Comparison of ENCODE assay signal across 10 cellular contexts in genomic region chr15:89371145-89372044, GRCh38. TPM values are rescaled to one million over a fixed set of nuclear protein-coding genes. Genes with fewer than 3 reads are reported as not detected.
DNase-seq lines count a peak whose midpoint lies in the region; ATAC-seq lines count a peak whose summit lies in the region.
"Had no signal": no experiment of that assay in that cellular context is flagged by ENCODE, and none has a peak within 500 bp of the region (broad histone marks: within the 10 kb centered on the region; RNA-seq: fewer than 3 reads in every experiment).

No MANE protein-coding gene starts in this region.

- DNase-seq in H7 = peak; percentile 92
- peak; percentile 55 for DNase-seq in left lobe of liver (ENCODE audit: low spot score)
- no peak for DNase-seq in RKO (ENCODE audit: low spot score)
- no peak for DNase-seq in DMS53 (lab: John Stamatoyannopoulos, UW)
- no peak for DNase-seq in NCI-H526 (lab: John Stamatoyannopoulos, UW)
- DNase-seq: brain microvascular endothelial cell had no signal

- peaks cover 99% of the 10 kb centered on the region for H3K27me3 ChIP-seq in H7 (ENCODE audit: control insufficient read depth, insufficient read depth, low read length)
- peaks cover 73 to 92% (median 88%) of the 10 kb centered on the region in 5 donors for H3K27me3 ChIP-seq in subcutaneous abdominal adipose tissue (ENCODE audit: control insufficient read depth in 5 of 5, insufficient read depth in 4 of 5, low read length in 5 of 5)

- H3K27ac Mint-ChIP-seq in dendritic cell treated with granulocyte-macrophage colony-stimulating factor and Interleukin-4, amounts not matched to agents 40 ng/mL and 50 ng/mL, for 4 days = no peak overlapping the region

- peak overlapping the region; percentile 41 for H3K4me3 Mint-ChIP-seq in dendritic cell treated with granulocyte-macrophage colony-stimulating factor and Interleukin-4, amounts not matched to agents 40 ng/mL and 50 ng/mL, for 4 days

- no peak overlapping the region for H3K9ac ChIP-seq in subcutaneous abdominal adipose tissue (ENCODE audit: low read length in 5 of 5)

- intact Hi-C loops in dendritic cell treated with granulocyte-macrophage colony-stimulating factor and Interleukin-4, amounts not matched to agents 40 ng/mL and 50 ng/mL, for 4 days (cut with micrococcal nuclease) = no loop called here

- H3K4me1 Mint-ChIP-seq in dendritic cell treated with granulocyte-macrophage colony-stimulating factor and Interleukin-4, amounts not matched to agents 40 ng/mL and 50 ng/mL, for 4 days (ENCODE audit: low read depth) = peaks cover 35% of the 10 kb centered on the region

- no peaks in the 10 kb centered on the region for H3K36me3 ChIP-seq in H7 (replicated peaks; ENCODE audit: control insufficient read depth, insufficient read depth, low read length)
- H3K36me3 ChIP-seq in subcutaneous abdominal adipose tissue (ENCODE audit: control insufficient read depth in 5 of 5, insufficient read depth in 5 of 5, low read length in 5 of 5) = no peaks in the 10 kb centered on the region
- H3K36me3 ChIP-seq: brain microvascular endothelial cell had no signal

- peaks cover 0 to 22% (median 20%) of the 10 kb centered on the region in 5 donors for H3K4me1 ChIP-seq in subcutaneous abdominal adipose tissue (ENCODE audit: control insufficient read depth in 5 of 5, insufficient read depth in 5 of 5, low read length in 5 of 5)

- H3K4me3 ChIP-seq in H7 (ENCODE audit: insufficient read depth, low read depth, low read length) = peak overlapping the region; percentile 6; the same call in 1 of the 2 replicates
- peak overlapping the region in 4 of 5 donors; percentile 23 to 49 (median 34) for H3K4me3 ChIP-seq in subcutaneous abdominal adipose tissue (ENCODE audit: low read depth in 1 of 5, low read length in 5 of 5)
- H3K4me3 ChIP-seq: SK-N-MC had no signal

- no peaks in the 10 kb centered on the region for H3K9me3 Mint-ChIP-seq in dendritic cell treated with granulocyte-macrophage colony-stimulating factor and Interleukin-4, amounts not matched to agents 40 ng/mL and 50 ng/mL, for 4 days

- H3K27me3 Mint-ChIP-seq in dendritic cell treated with granulocyte-macrophage colony-stimulating factor and Interleukin-4, amounts not matched to agents 40 ng/mL and 50 ng/mL, for 4 days = peaks cover 94% of the 10 kb centered on the region

- H3K9me3 ChIP-seq in subcutaneous abdominal adipose tissue (ENCODE audit: control insufficient read depth in 5 of 5, low read length in 5 of 5) = no peaks in the 10 kb centered on the region

- peak; percentile 91 for ATAC-seq in left lobe of liver
- ATAC-seq in HG03432 (IDR thresholded peaks at IDR 0.05; ENCODE audit: unreplicated experiment) = no peak

- no peaks in the 10 kb centered on the region for H3K36me3 Mint-ChIP-seq in dendritic cell treated with granulocyte-macrophage colony-stimulating factor and Interleukin-4, amounts not matched to agents 40 ng/mL and 50 ng/mL, for 4 days (ENCODE audit: low read depth)

- H3K27ac ChIP-seq in subcutaneous abdominal adipose tissue (ENCODE audit: low read depth, low read length) = no peak overlapping the region
- H3K27ac ChIP-seq: brain microvascular endothelial cell, SK-N-MC had no signal

RNA-seq across cellular contexts. Expression of gene POLG, which starts 36.8 kb away (rescaled TPM):
- total RNA-seq in H7 (2014; rRNA removed; shearing (Covaris generic)) = 79.4 and 87.8 TPM in 2 replicates
- total RNA-seq in left lobe of liver = 36.0 TPM

Comparison
In these comparisons a context has a peak if more than half of its experiments do, and no peak if none do; other contexts are left out.
1. DNase-seq: peak in H7 (single experiment) and left lobe of liver (single experiment); none in RKO (single experiment), DMS53 (single experiment) and NCI-H526 (0 of 2).